Comparison of ENCODE assay signal across 11 cellular contexts in genomic region chr9:116318463-116319271, GRCh38.
A peak's percentile ranks its signal among the peaks of the same experiment; 100 is the strongest.
DNase-seq lines count a peak whose midpoint lies in the region; ATAC-seq and TF ChIP-seq lines count a peak whose summit lies in the region.
"Had no signal": no experiment of that assay in that cellular context is flagged by ENCODE, and none has a peak within 500 bp of the region (broad histone marks: within the 10 kb centered on the region; RNA-seq: fewer than 3 reads in every experiment).

No MANE protein-coding gene starts in this region.

- H3K4me3 ChIP-seq in fibroblast of pulmonary artery (replicated peaks; ENCODE audit: low read depth, low read length): no peak overlapping the region
- no peak overlapping the region for H3K4me3 ChIP-seq in mucosa of rectum (ENCODE audit: low read length in 2 of 2)
- no peak overlapping the region for H3K4me3 ChIP-seq in uterus

- H3K36me3 ChIP-seq in mucosa of rectum (ENCODE audit: control insufficient read depth in 2 of 2, insufficient read depth in 2 of 2, low read length in 2 of 2) (no peaks in the 10 kb centered on the region), uterus (no peaks in the 10 kb centered on the region)

- no peak overlapping the region for H3K9ac ChIP-seq in mucosa of rectum (ENCODE audit: low read depth in 1 of 2, low read length in 2 of 2)

- DNase-seq in NCI-H82 treated with DMSO at 0.1 percent for 48 hours (lab: John Stamatoyannopoulos, UW; ENCODE audit: unreplicated experiment) (peak; percentile 92), fibroblast of pulmonary artery (ENCODE audit: low read depth) (peak; percentile 85), uterus (peak; percentile 74 to 82), COR-L47 (lab: John Stamatoyannopoulos, UW) (no peak), middle frontal gyrus (ENCODE audit: extremely low spot score, low spot score) (no peak)
- DNase-seq: activated naive CD8-positive, alpha-beta T cell treated with anti-CD3 and anti-CD28 coated beads, Interleukin-2, amount 50 U/mL, for 24 hours; DMS79; NCI-H526 had no signal

- ATAC-seq in HG02938 (IDR thresholded peaks at IDR 0.05; ENCODE audit: unreplicated experiment): no peak
- ATAC-seq: activated naive CD8-positive, alpha-beta T cell treated with anti-CD3 and anti-CD28 coated beads, Interleukin-2, amount 50 U/mL, for 24 hours had no signal

- TF ChIP-seq CTCF in fibroblast of pulmonary artery (IDR thresholded peaks at IDR 0.05; ENCODE audit: low read length, missing control alignments) (no peak), uterus (IDR thresholded peaks at IDR 0.05) (no peak)

- H3K9me3 ChIP-seq in mucosa of rectum (ENCODE audit: control insufficient read depth in 2 of 2, low read length in 2 of 2) (no peaks in the 10 kb centered on the region), uterus (no peaks in the 10 kb centered on the region)

- peak overlapping the region; percentile 8 to 16 for H3K27ac ChIP-seq in mucosa of rectum (ENCODE audit: low read depth in 2 of 2, low read length in 2 of 2)
- H3K27ac ChIP-seq in uterus: peak overlapping the region; percentile 54 to 79
- H3K27ac ChIP-seq: epithelial cell of prostate had no signal

- intact Hi-C loops in uterus (cut with DNase I; ENCODE audit: low total_unique reads): no loop called here

- H3K4me1 ChIP-seq in mucosa of rectum (ENCODE audit: control insufficient read depth in 2 of 2, insufficient read depth in 2 of 2, low read length in 2 of 2) (peaks cover 0 to 3% of the 10 kb centered on the region in 2 donors), uterus (peaks cover 0 to 4% of the 10 kb centered on the region in 2 donors)

- H3K27me3 ChIP-seq in mucosa of rectum (ENCODE audit: control insufficient read depth in 2 of 2, insufficient read depth in 2 of 2, low read length in 2 of 2) (no peaks in the 10 kb centered on the region), uterus (no peaks in the 10 kb centered on the region)

- no peak for TF ChIP-seq POLR2A in uterus (IDR thresholded peaks at IDR 0.05)

Comparison
In these comparisons a context has a peak if more than half of its experiments do, and no peak if none do; other contexts are left out.
1. DNase-seq: peak in NCI-H82 treated with DMSO at 0.1 percent for 48 hours (single experiment), fibroblast of pulmonary artery (single experiment) and uterus (2 of 2); none in COR-L47 (single experiment) and middle frontal gyrus (single experiment).